ENCODE assay signal across 8 cellular contexts in genomic region chr12:2812290-2813213, GRCh38. TPM values are rescaled to one million over a fixed set of nuclear protein-coding genes. Genes with fewer than 3 reads are reported as not detected.
DNase-seq lines count a peak whose midpoint lies in the region; ATAC-seq and TF ChIP-seq lines count a peak whose summit lies in the region.

Gene ITFG2, plus strand, starts transcription at chr12:2812668. Its CDS starts 93 bp downstream, at chr12:2812761.

- H2AFZ ChIP-seq in mammary epithelial cell (ENCODE audit: low read depth, low read length) = peak within 1 kb of the TSS; percentile 96

- ATAC-seq in GM18873 (IDR thresholded peaks at IDR 0.05; ENCODE audit: low FRiP score, unreplicated experiment) (peak; percentile 93), HG03139 (IDR thresholded peaks at IDR 0.05; ENCODE audit: unreplicated experiment) (peak; percentile 95)

- TSS peak; percentile 59 for BruUV-seq in mammary epithelial cell (replicated peaks; lab: Mats Ljungman, UMichigan)

- H3K9ac ChIP-seq in mammary epithelial cell (ENCODE audit: insufficient read depth, low read length) = peak within 1 kb of the TSS; percentile 70
- H3K9ac ChIP-seq in skeletal muscle tissue (ENCODE audit: low read depth in 1 of 3, low read length in 3 of 3) = peak within 1 kb of the TSS; percentile 73 to 100 (median 89)

- no peak for TF ChIP-seq CTCF in AG04449 (IDR thresholded peaks at IDR 0.05; ENCODE audit: insufficient read depth, low read length, missing control alignments)
- TF ChIP-seq CTCF in WERI-Rb-1 (IDR thresholded peaks at IDR 0.05; ENCODE audit: low read depth, low read length) = no peak
- TF ChIP-seq CTCF in mammary epithelial cell (conservative IDR thresholded peaks at IDR 0.05 in 1 of 2, IDR thresholded peaks at IDR 0.05 in 1 of 2; ENCODE audit: extremely low read depth in 1 of 2, insufficient read depth in 1 of 2, low read depth in 1 of 2, low read length in 2 of 2) = no peak

- H3K4me2 ChIP-seq in mammary epithelial cell (ENCODE audit: insufficient read depth, low read depth, low read length) = peak within 1 kb of the TSS; percentile 85

- dilution Hi-C loops in mammary epithelial cell (cut with HindIII; ENCODE audit: low sequenced_read_pairs) = no loop called here

- DNase-seq in AG04449 (ENCODE audit: low read depth, low spot score) (peak; percentile 87), NCI-H2227 (lab: John Stamatoyannopoulos, UW; ENCODE audit: unreplicated experiment) (peak; percentile 96), WERI-Rb-1 (peak; percentile 98), mammary epithelial cell (peak; percentile 97)

- WGBS in mammary epithelial cell (ENCODE audit: low coverage, missing lambda C conversion rate) = 4% methylated on average over 23 of the region's 48 CpGs

- H3K4me1 ChIP-seq in mammary epithelial cell (ENCODE audit: insufficient read depth, low read length) = peaks cover 9% of the 10 kb centered on the region
- peaks cover 12 to 18% (median 12%) of the 10 kb centered on the region in 3 donors for H3K4me1 ChIP-seq in skeletal muscle tissue (ENCODE audit: control insufficient read depth in 3 of 3, insufficient read depth in 3 of 3, low read length in 3 of 3)

- CTCF ChIA-PET in AG04449 (lab: Yijun Ruan, JAX) = interaction anchor here (0.9 to 3.1 kb wide), 15 partner anchors 10 to 757 kb away, joined by 3 to 15 read pairs (median 7); partner anchors contain the start of gene FKBP4
- CTCF ChIA-PET in mammary epithelial cell (lab: Charles Lee; ENCODE audit: low non-redundant PET) = interaction anchor here (0.6 kb wide), 1 partner anchor 34 kb away, joined by 3 read pairs; no protein-coding TSS in a partner anchor

- H3K79me2 ChIP-seq in mammary epithelial cell (ENCODE audit: insufficient read depth, low read length) = peaks cover 34% of the 10 kb centered on the region

- H3K27ac ChIP-seq in WERI-Rb-1 = peak within 1 kb of the TSS; percentile 98
- peak within 1 kb of the TSS; percentile 63 for H3K27ac ChIP-seq in mammary epithelial cell (ENCODE audit: insufficient read depth, low read depth, low read length)
- peak within 1 kb of the TSS; percentile 83 for H3K27ac ChIP-seq in skeletal muscle tissue (ENCODE audit: low read depth, low read length)

- in situ Hi-C loops in mammary epithelial cell (cut with MboI; ENCODE audit: low sequenced_read_pairs in 2 of 2) = no loop called here

- H3K9me3 ChIP-seq in WERI-Rb-1 (ENCODE audit: severe bottlenecking) = no peaks in the 10 kb centered on the region
- H3K9me3 ChIP-seq in mammary epithelial cell (replicated peaks; ENCODE audit: insufficient read depth, low read length) = no peaks in the 10 kb centered on the region
- no peaks in the 10 kb centered on the region for H3K9me3 ChIP-seq in iPS-18c (ENCODE audit: control insufficient read depth, insufficient read depth, low read length)
- no peaks in the 10 kb centered on the region for H3K9me3 ChIP-seq in skeletal muscle tissue (ENCODE audit: control insufficient read depth in 3 of 3, low read length in 3 of 3)

- H3K36me3 ChIP-seq in WERI-Rb-1 (peaks cover 6% of the 10 kb centered on the region), mammary epithelial cell (ENCODE audit: insufficient read depth, low read length) (no peaks in the 10 kb centered on the region), skeletal muscle tissue (ENCODE audit: control insufficient read depth in 3 of 3, insufficient read depth in 3 of 3, low read length in 3 of 3) (peaks cover 5 to 13% (median 8%) of the 10 kb centered on the region in 3 donors)

- no peaks in the 10 kb centered on the region for H4K20me1 ChIP-seq in mammary epithelial cell (ENCODE audit: insufficient read depth, low read length)

- H3K27me3 ChIP-seq in WERI-Rb-1 (ENCODE audit: insufficient read depth, low read depth, severe bottlenecking) = no peaks in the 10 kb centered on the region
- H3K27me3 ChIP-seq in mammary epithelial cell (ENCODE audit: insufficient read depth, low read length) = no peaks in the 10 kb centered on the region
- H3K27me3 ChIP-seq in skeletal muscle tissue (ENCODE audit: control insufficient read depth in 3 of 3, insufficient read depth in 3 of 3, low read length in 3 of 3) = no peaks in the 10 kb centered on the region

- POLR2A ChIA-PET in AG04449 (lab: Yijun Ruan, JAX) = interaction anchor here (1.0 to 1.7 kb wide), 3 partner anchors 8 to 222 kb away, joined by 3 to 7 read pairs (median 3); no protein-coding TSS in a partner anchor

- intact Hi-C loops in mammary epithelial cell (cut with micrococcal nuclease) = loop anchor here (1.0 kb wide), 3 partner anchors 17 to 129 kb away; no protein-coding TSS in a partner anchor

- H3K4me3 ChIP-seq in AG04449 (ENCODE audit: low read depth, low read length) (peak within 1 kb of the TSS; percentile 72), WERI-Rb-1 (ENCODE audit: low read depth, low read length) (peak within 1 kb of the TSS; percentile 81), mammary epithelial cell (replicated peaks in 1 of 3; ENCODE audit: insufficient read depth in 1 of 3, low read depth in 2 of 3, low read length in 3 of 3) (peak within 1 kb of the TSS; percentile 62 to 99 (median 92)), iPS-18c (ENCODE audit: insufficient read depth, low read depth, low read length) (peak within 1 kb of the TSS; percentile 86), skeletal muscle tissue (ENCODE audit: low read length in 3 of 3) (peak within 1 kb of the TSS; percentile 86 to 100 (median 91))

RNA-seq across cellular contexts. Expression of gene ITFG2, which starts in this region (rescaled TPM):
- total RNA-seq in mammary epithelial cell (10 to 100 TPM; 15.2 to 25.9 TPM), skeletal muscle tissue (18.8 TPM)
- polyA plus RNA-seq in mammary epithelial cell = 16.8 TPM
- 120 TPM for polyA minus RNA-seq in mammary epithelial cell

Comparison
In these comparisons a context has a peak if more than half of its experiments do, and no peak if none do; other contexts are left out.
1. Peak in every context shown above with its lines: DNase-seq, ATAC-seq, H3K4me3 ChIP-seq and H3K27ac ChIP-seq.